ENCODE assay signal across 13 cellular contexts in genomic region chr10:26839966-26840627, GRCh38. TPM values are rescaled to one million over a fixed set of nuclear protein-coding genes. Genes with fewer than 3 reads are reported as not detected.
A peak's percentile ranks its signal among the peaks of the same experiment; 100 is the strongest.
DNase-seq lines count a peak whose midpoint lies in the region; ATAC-seq and TF ChIP-seq lines count a peak whose summit lies in the region.
"Had no signal": no experiment of that assay in that cellular context is flagged by ENCODE, and none has a peak within 500 bp of the region (broad histone marks: within the 10 kb centered on the region; RNA-seq: fewer than 3 reads in every experiment).

No MANE protein-coding gene starts in this region.

- peaks cover 40% of the 10 kb centered on the region for H3K36me3 Mint-ChIP-seq in activated CD4-positive, alpha-beta T cell treated with anti-CD3 and anti-CD28 coated beads, Interleukin-2, amount 10 ng/mL, durations not matched to agents 24 days and 14 days (ENCODE audit: low read depth)
- peaks cover 20% of the 10 kb centered on the region for H3K36me3 Mint-ChIP-seq in activated naive CD8-positive, alpha-beta T cell treated with anti-CD3 and anti-CD28 coated beads, Interleukin-2, amount 50 U/mL, for 24 hours (ENCODE audit: low read depth)
- peaks cover 23% of the 10 kb centered on the region for H3K36me3 Mint-ChIP-seq in nephron (ENCODE audit: low read depth)

- H3K4me1 Mint-ChIP-seq in activated CD4-positive, alpha-beta T cell treated with anti-CD3 and anti-CD28 coated beads, Interleukin-2, amount 10 ng/mL, durations not matched to agents 24 days and 14 days = peaks cover 40% of the 10 kb centered on the region
- H3K4me1 Mint-ChIP-seq in activated naive CD8-positive, alpha-beta T cell treated with anti-CD3 and anti-CD28 coated beads, Interleukin-2, amount 50 U/mL, for 24 hours = peaks cover 67% of the 10 kb centered on the region
- H3K4me1 Mint-ChIP-seq in nephron = peaks cover 18% of the 10 kb centered on the region

- H3K27ac Mint-ChIP-seq in activated CD4-positive, alpha-beta T cell treated with anti-CD3 and anti-CD28 coated beads, Interleukin-2, amount 10 ng/mL, durations not matched to agents 24 days and 14 days = peak overlapping the region; percentile 75
- peak overlapping the region; percentile 29 for H3K27ac Mint-ChIP-seq in activated naive CD8-positive, alpha-beta T cell treated with anti-CD3 and anti-CD28 coated beads, Interleukin-2, amount 50 U/mL, for 24 hours
- peak overlapping the region in 2 of 3 experiments; percentile 27 to 34 for H3K27ac Mint-ChIP-seq in nephron
- H3K27ac Mint-ChIP-seq: activated naive CD8-positive, alpha-beta T cell treated with anti-CD3 and anti-CD28 coated beads, Interleukin-2, amount 10 ng/mL, durations not matched to agents 7 days and 5 days had no signal

- no peak overlapping the region for H3K27ac ChIP-seq in HEK293 (ENCODE audit: extremely low read depth, low read depth, low read length)
- H3K27ac ChIP-seq in effector memory CD4-positive, alpha-beta T cell (ENCODE audit: insufficient read depth, low read length, poor library complexity, severe bottlenecking) = no peak overlapping the region
- H3K27ac ChIP-seq: testis, VCaP had no signal

- no peak for TF ChIP-seq CTCF in HEK293 (tag by site-specific recombination; IDR thresholded peaks at IDR 0.05)
- no peak for TF ChIP-seq CTCF in nephron (IDR thresholded peaks at IDR 0.05; ENCODE audit: unreplicated experiment in 3 of 3)

- no peak for DNase-seq in activated CD4-positive, alpha-beta T cell treated with anti-CD3 and anti-CD28 coated beads, Interleukin-2, amount 10 ng/mL, durations not matched to agents 24 days and 14 days
- DNase-seq in activated CD4-positive, alpha-beta T cell treated with anti-CD3 and anti-CD28 coated beads for 1 hour = no peak
- DNase-seq in activated naive CD8-positive, alpha-beta T cell treated with anti-CD3 and anti-CD28 coated beads, Interleukin-2, amount 50 U/mL, for 24 hours = no peak
- DNase-seq in stimulated activated CD4-positive, alpha-beta T cell treated with anti-CD3 and anti-CD28 coated beads, Interleukin-4, amount 100 ng/mL, for 24 hours = no peak
- DNase-seq in sciatic nerve (ENCODE audit: low spot score) = no peak
- DNase-seq in effector memory CD4-positive, alpha-beta T cell = no peak
- DNase-seq: activated naive CD8-positive, alpha-beta T cell treated with anti-CD3 and anti-CD28 coated beads, Interleukin-2, amount 10 ng/mL, durations not matched to agents 7 days and 5 days; BE2C; nucleus accumbens; testis had no signal

- H3K4me3 Mint-ChIP-seq in activated CD4-positive, alpha-beta T cell treated with anti-CD3 and anti-CD28 coated beads, Interleukin-2, amount 10 ng/mL, durations not matched to agents 24 days and 14 days = no peak overlapping the region
- H3K4me3 Mint-ChIP-seq in activated naive CD8-positive, alpha-beta T cell treated with anti-CD3 and anti-CD28 coated beads, Interleukin-2, amount 50 U/mL, for 24 hours = no peak overlapping the region
- H3K4me3 Mint-ChIP-seq in nephron = no peak overlapping the region
- H3K4me3 Mint-ChIP-seq: activated naive CD8-positive, alpha-beta T cell treated with anti-CD3 and anti-CD28 coated beads, Interleukin-2, amount 10 ng/mL, durations not matched to agents 7 days and 5 days had no signal

- H3K27me3 Mint-ChIP-seq in activated CD4-positive, alpha-beta T cell treated with anti-CD3 and anti-CD28 coated beads, Interleukin-2, amount 10 ng/mL, durations not matched to agents 24 days and 14 days = no peaks in the 10 kb centered on the region
- no peaks in the 10 kb centered on the region for H3K27me3 Mint-ChIP-seq in activated naive CD8-positive, alpha-beta T cell treated with anti-CD3 and anti-CD28 coated beads, Interleukin-2, amount 50 U/mL, for 24 hours
- peaks cover 3% of the 10 kb centered on the region for H3K27me3 Mint-ChIP-seq in nephron (ENCODE audit: low read depth)
- H3K27me3 Mint-ChIP-seq: activated naive CD8-positive, alpha-beta T cell treated with anti-CD3 and anti-CD28 coated beads, Interleukin-2, amount 10 ng/mL, durations not matched to agents 7 days and 5 days had no signal

- H3K4me1 ChIP-seq in HEK293 (ENCODE audit: control insufficient read depth, insufficient read depth, low read length) = peaks cover 10% of the 10 kb centered on the region
- H3K4me1 ChIP-seq in effector memory CD4-positive, alpha-beta T cell (ENCODE audit: control insufficient read depth, insufficient read depth, low read length, poor library complexity, severe bottlenecking) = peaks cover 19% of the 10 kb centered on the region
- H3K4me1 ChIP-seq: BE2C, testis had no signal

- ATAC-seq in activated naive CD8-positive, alpha-beta T cell treated with anti-CD3 and anti-CD28 coated beads, Interleukin-2, amount 50 U/mL, for 24 hours = peak; percentile 69
- ATAC-seq in sciatic nerve = no peak

- peaks cover 4% of the 10 kb centered on the region for H3K9me3 Mint-ChIP-seq in activated CD4-positive, alpha-beta T cell treated with anti-CD3 and anti-CD28 coated beads, Interleukin-2, amount 10 ng/mL, durations not matched to agents 24 days and 14 days
- no peaks in the 10 kb centered on the region for H3K9me3 Mint-ChIP-seq in activated naive CD8-positive, alpha-beta T cell treated with anti-CD3 and anti-CD28 coated beads, Interleukin-2, amount 50 U/mL, for 24 hours
- no peaks in the 10 kb centered on the region for H3K9me3 Mint-ChIP-seq in nephron

- H3K36me3 ChIP-seq in HEK293 (ENCODE audit: control insufficient read depth in 2 of 2, insufficient read depth in 1 of 2, low read length in 2 of 2) = no peaks in the 10 kb centered on the region; a peak in 1 of 3 replicates
- no peaks in the 10 kb centered on the region for H3K36me3 ChIP-seq in effector memory CD4-positive, alpha-beta T cell (ENCODE audit: control insufficient read depth, insufficient read depth, low read length)
- H3K36me3 ChIP-seq: BE2C had no signal

- intact Hi-C loops in activated CD4-positive, alpha-beta T cell treated with anti-CD3 and anti-CD28 coated beads, Interleukin-2, amount 10 ng/mL, durations not matched to agents 24 days and 14 days (cut with micrococcal nuclease) = loop anchor here (2.0 kb wide), 2 partner anchors 17 to 19 kb away; no protein-coding TSS in a partner anchor
- intact Hi-C loops in sciatic nerve (cut with DNase I) = no loop called here

- no peak overlapping the region for H3K4me3 ChIP-seq in HEK293 (ENCODE audit: low read depth, low read length)
- no peak overlapping the region for H3K4me3 ChIP-seq in effector memory CD4-positive, alpha-beta T cell (ENCODE audit: insufficient read depth, low read depth, low read length, poor library complexity, severe bottlenecking)
- H3K4me3 ChIP-seq: testis had no signal

- POLR2A ChIA-PET in HEK293 (lab: Yijun Ruan, JAX) = no interaction called here

- H3K9me3 ChIP-seq in HEK293 (ENCODE audit: control insufficient read depth, insufficient read depth, low read depth, low read length) = no peaks in the 10 kb centered on the region
- H3K9me3 ChIP-seq in effector memory CD4-positive, alpha-beta T cell (ENCODE audit: control insufficient read depth, low read length) = no peaks in the 10 kb centered on the region
- H3K9me3 ChIP-seq: BE2C, testis had no signal

- H3K27me3 ChIP-seq in effector memory CD4-positive, alpha-beta T cell (replicated peaks; ENCODE audit: control insufficient read depth, insufficient read depth, low read length, poor library complexity, severe bottlenecking) = no peaks in the 10 kb centered on the region
- H3K27me3 ChIP-seq: BE2C, testis had no signal

- CTCF ChIA-PET in HEK293 (lab: Yijun Ruan, JAX) = no interaction called here

TF ChIP-seq in HEK293, 187 proteins besides CTCF, POLR2A, EP300 and RAD21:
- no peak for TF ChIP-seq ZNF302 (tag by site-specific recombination; IDR thresholded peaks at IDR 0.05; ENCODE audit: low read depth)
- no peak for TF ChIP-seq ZNF624 (tag by site-specific recombination; IDR thresholded peaks at IDR 0.05)
- peak; percentile 48; the same call in 1 of the 2 replicates for TF ChIP-seq SCRT2 (tag by site-specific recombination; IDR thresholded peaks at IDR 0.05)
- no peak for TF ChIP-seq ZNF629 (tag by site-specific recombination; IDR thresholded peaks at IDR 0.05)
- peak; percentile 39; the same call in 1 of the 2 replicates for TF ChIP-seq GLIS1 (tag by site-specific recombination; IDR thresholded peaks at IDR 0.05)
- peak; percentile 28; the same call in 1 of the 2 replicates for TF ChIP-seq OSR2 (tag by site-specific recombination; IDR thresholded peaks at IDR 0.05)
- TF ChIP-seq ZNF24 (tag by site-specific recombination; IDR thresholded peaks at IDR 0.05) = no peak
- TF ChIP-seq MZF1 (tag by site-specific recombination; IDR thresholded peaks at IDR 0.05; ENCODE audit: borderline replicate concordance) = peak; percentile 78
- no peak for TF ChIP-seq ZBTB17 (tag by site-specific recombination; IDR thresholded peaks at IDR 0.05)
- TF ChIP-seq ZNF10 (tag by site-specific recombination; IDR thresholded peaks at IDR 0.05) = peak; percentile 89
- no peak for TF ChIP-seq ZNF776 (tag by site-specific recombination; IDR thresholded peaks at IDR 0.05; ENCODE audit: borderline replicate concordance)
- peak; percentile 53; the same call in 1 of the 2 replicates for TF ChIP-seq SCRT1 (tag by site-specific recombination; IDR thresholded peaks at IDR 0.05; ENCODE audit: borderline replicate concordance)
TF ChIP-seq in HEK293: peak in this region for 6.

RNA-seq across cellular contexts. Expression of gene ABI1, which starts 20.7 kb away (rescaled TPM):
- 54.5 and 55.7 TPM in 2 replicates for total RNA-seq in activated CD4-positive, alpha-beta T cell treated with anti-CD3 and anti-CD28 coated beads, Interleukin-2, amount 10 ng/mL, durations not matched to agents 24 days and 14 days
- total RNA-seq in sciatic nerve = 50.4 TPM
